In the genomic region with DNA sequence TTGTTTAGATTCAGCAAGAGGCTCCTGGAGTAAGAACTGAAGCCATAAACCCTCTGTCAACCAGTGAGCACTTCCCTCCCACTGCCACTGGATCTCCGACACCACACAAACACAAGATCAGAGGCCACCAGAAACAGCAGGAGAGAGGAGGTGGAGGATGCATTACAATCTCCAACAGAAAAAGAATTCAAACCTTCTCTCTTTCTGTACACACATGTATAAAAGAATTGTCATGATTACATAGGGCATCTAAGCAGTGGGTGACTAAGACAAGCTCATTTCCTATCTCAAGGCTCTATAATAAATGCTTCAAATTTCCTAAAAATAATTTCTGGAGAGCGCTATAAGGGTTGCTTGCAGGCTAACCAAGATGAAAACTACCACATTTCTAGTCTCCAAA, we compare ENCODE assay signal across 13 cellular contexts. TPM values are rescaled to one million over a fixed set of nuclear protein-coding genes. Genes with fewer than 3 reads are reported as not detected.
DNase-seq lines count a peak whose midpoint lies in the region; ATAC-seq and TF ChIP-seq lines count a peak whose summit lies in the region.
"Had no signal": no experiment of that assay in that cellular context is flagged by ENCODE, and none has a peak within 500 bp of the region (broad histone marks: within the 10 kb centered on the region; RNA-seq: fewer than 3 reads in every experiment).

No MANE protein-coding gene starts in this region.

- peak; percentile 29 for DNase-seq in EL
- no peak for DNase-seq in SK-N-SH
- peak; percentile 39 for DNase-seq in fibroblast of peridontal ligament (ENCODE audit: extremely low read depth)
- no peak for DNase-seq in gastrocnemius medialis
- DNase-seq in HT-29 (ENCODE audit: low spot score), result no peak
- no peak for DNase-seq in NCI-H128 (lab: John Stamatoyannopoulos, UW; ENCODE audit: unreplicated experiment)
- DNase-seq in NCI-H69 (lab: John Stamatoyannopoulos, UW), result no peak
- DNase-seq in SHP77 (lab: John Stamatoyannopoulos, UW), result no peak
- DNase-seq: activated naive CD8-positive, alpha-beta T cell treated with anti-CD3 and anti-CD28 coated beads for 36 hours; NCI-H526; T-helper 1 cell had no signal

- TF ChIP-seq RAD21 in SK-N-SH (IDR thresholded peaks at IDR 0.05; ENCODE audit: low read length), result no peak

- CTCF ChIA-PET in SK-N-SH (lab: Yijun Ruan, JAX), result interaction anchor here (1.0 kb wide), 1 partner anchor 87 kb away, joined by 3 read pairs; no protein-coding TSS in a partner anchor

- H3K9me2 ChIP-seq in SK-N-SH, result no peaks in the 10 kb centered on the region

- no peak overlapping the region for H3K9ac ChIP-seq in SK-N-SH
- H3K9ac ChIP-seq: BLaER1 had no signal

- H3K9me3 ChIP-seq in SK-N-SH (no peaks in the 10 kb centered on the region), gastrocnemius medialis (no peaks in the 10 kb centered on the region)
- H3K9me3 ChIP-seq: BLaER1, MG63 had no signal

- H3K4me3 ChIP-seq in SK-N-SH (ENCODE audit: low read depth in 2 of 2, low read length in 1 of 2) (no peak overlapping the region), gastrocnemius medialis (peak overlapping the region; percentile 25 to 36 (median 30))
- H3K4me3 ChIP-seq: BLaER1, MG63 had no signal

- H3K36me3 ChIP-seq in SK-N-SH (replicated peaks in 1 of 2; ENCODE audit: control insufficient read depth in 1 of 2, insufficient read depth in 2 of 2, low read length in 1 of 2) (no peaks in the 10 kb centered on the region), gastrocnemius medialis (no peaks in the 10 kb centered on the region)
- H3K36me3 ChIP-seq: BLaER1, MG63 had no signal

- H3K4me1 ChIP-seq in SK-N-SH (ENCODE audit: control insufficient read depth in 1 of 2, insufficient read depth in 2 of 2, low read depth in 1 of 2, low read length in 1 of 2) (peaks cover 26 to 30% of the 10 kb centered on the region in 2 experiments; a peak in 3 of 4 replicates), gastrocnemius medialis (peaks cover 88 to 94% of the 10 kb centered on the region in 2 donors)

- in situ Hi-C loops in gastrocnemius medialis (cut with MboI; ENCODE audit: low sequenced_read_pairs in 4 of 4), result no loop called here

- H3K4me2 ChIP-seq in SK-N-SH, result peak overlapping the region; percentile 65; the same call in 1 of the 2 replicates
- H3K4me2 ChIP-seq: BLaER1 had no signal

- WGBS in SK-N-SH (ENCODE audit: low lambda C conversion rate), result 92% methylated on average over 2 of the region's 2 CpGs

- TF ChIP-seq CTCF in SK-N-SH (IDR thresholded peaks at IDR 0.05) (no peak), gastrocnemius medialis (IDR thresholded peaks at IDR 0.05 in 4 of 5, conservative IDR thresholded peaks at IDR 0.05 in 1 of 5) (no peak)

- H3F3A ChIP-seq in SK-N-SH (replicated peaks; ENCODE audit: insufficient read depth), result peaks cover 5% of the 10 kb centered on the region

- no peak for TF ChIP-seq POLR2A in gastrocnemius medialis (IDR thresholded peaks at IDR 0.05)

- ATAC-seq in gastrocnemius medialis, result no peak

- H3K27me3 ChIP-seq in SK-N-SH (ENCODE audit: insufficient read depth) (no peaks in the 10 kb centered on the region), gastrocnemius medialis (no peaks in the 10 kb centered on the region)
- H3K27me3 ChIP-seq: BLaER1, MG63 had no signal

- no peak for TF ChIP-seq EP300 in SK-N-SH (IDR thresholded peaks at IDR 0.05; ENCODE audit: borderline replicate concordance in 1 of 2, low read depth in 1 of 2, low read length in 1 of 2)

- H3K79me2 ChIP-seq in SK-N-SH (ENCODE audit: insufficient read depth), result no peaks in the 10 kb centered on the region

- no peaks in the 10 kb centered on the region for H4K20me1 ChIP-seq in SK-N-SH (ENCODE audit: insufficient read depth)
- H4K20me1 ChIP-seq: BLaER1 had no signal

- H2AFZ ChIP-seq in SK-N-SH (ENCODE audit: low read depth), result no peak overlapping the region

- POLR2A ChIA-PET in SK-N-SH (lab: Yijun Ruan, JAX), result no interaction called here

- H3K27ac ChIP-seq in SK-N-SH (ENCODE audit: low read depth in 2 of 2, low read length in 1 of 2) (peak overlapping the region in 1 of 2 experiments; percentile 43; a peak in 1 of 4 replicates), gastrocnemius medialis (peak overlapping the region; percentile 90 to 100 (median 99))
- H3K27ac ChIP-seq: BLaER1 had no signal

- intact Hi-C loops in gastrocnemius medialis (cut with DNase I; ENCODE audit: low total_unique reads), result loop anchor here (2.0 kb wide), 2 partner anchors 15 to 27 kb away; a partner anchor contains a TSS

TF ChIP-seq in SK-N-SH, 30 proteins besides CTCF, POLR2A, EP300 and RAD21:
- TF ChIP-seq FOXM1 (IDR thresholded peaks at IDR 0.05; ENCODE audit: low read depth) (no peak), TAF1 (IDR thresholded peaks at IDR 0.05; ENCODE audit: borderline replicate concordance, low read depth, low read length) (no peak), MEF2A (IDR thresholded peaks at IDR 0.05; ENCODE audit: borderline replicate concordance, low read depth) (no peak), GABPA (IDR thresholded peaks at IDR 0.05; ENCODE audit: low read depth) (no peak), RCOR1 (IDR thresholded peaks at IDR 0.05; ENCODE audit: low read length) (no peak)
- TF ChIP-seq, protein P1, sequence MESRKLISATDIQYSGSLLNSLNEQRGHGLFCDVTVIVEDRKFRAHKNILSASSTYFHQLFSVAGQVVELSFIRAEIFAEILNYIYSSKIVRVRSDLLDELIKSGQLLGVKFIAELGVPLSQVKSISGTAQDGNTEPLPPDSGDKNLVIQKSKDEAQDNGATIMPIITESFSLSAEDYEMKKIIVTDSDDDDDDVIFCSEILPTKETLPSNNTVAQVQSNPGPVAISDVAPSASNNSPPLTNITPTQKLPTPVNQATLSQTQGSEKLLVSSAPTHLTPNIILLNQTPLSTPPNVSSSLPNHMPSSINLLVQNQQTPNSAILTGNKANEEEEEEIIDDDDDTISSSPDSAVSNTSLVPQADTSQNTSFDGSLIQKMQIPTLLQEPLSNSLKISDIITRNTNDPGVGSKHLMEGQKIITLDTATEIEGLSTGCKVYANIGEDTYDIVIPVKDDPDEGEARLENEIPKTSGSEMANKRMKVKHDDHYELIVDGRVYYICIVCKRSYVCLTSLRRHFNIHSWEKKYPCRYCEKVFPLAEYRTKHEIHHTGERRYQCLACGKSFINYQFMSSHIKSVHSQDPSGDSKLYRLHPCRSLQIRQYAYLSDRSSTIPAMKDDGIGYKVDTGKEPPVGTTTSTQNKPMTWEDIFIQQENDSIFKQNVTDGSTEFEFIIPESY (IDR thresholded peaks at IDR 0.05; ENCODE audit: borderline replicate concordance, low read depth), result no peak

RNA-seq across cellular contexts. Expression of a gene that starts 27.1 kb away (rescaled TPM):
- 5.3 and 7.0 TPM in 2 replicates for polyA plus RNA-seq in SK-N-SH (2012; rRNA removed)
- polyA plus RNA-seq in SK-N-SH (2012; cell fraction: cytosol; rRNA removed), result 1.9 and 2.9 TPM in 2 replicates
- 18.3 and 25.3 TPM in 2 replicates for polyA plus RNA-seq in SK-N-SH (2012; cell fraction: nucleus; rRNA removed)
- 100 to 1,000 TPM; 103 to 298 (median 201) TPM for total RNA-seq in gastrocnemius medialis
- 30.3 and 33.4 TPM in 2 replicates for total RNA-seq in HT-29 (2014; rRNA removed; shearing (Covaris generic))

Comparison
In these comparisons a context has a peak if more than half of its experiments do, and no peak if none do; other contexts are left out.
1. DNase-seq: peak in EL (single experiment) and fibroblast of peridontal ligament (single experiment); none in SK-N-SH (single experiment), gastrocnemius medialis (0 of 2), HT-29 (single experiment), NCI-H128 (single experiment), NCI-H69 (single experiment) and SHP77 (0 of 2).
2. H3K4me3 ChIP-seq: peak in gastrocnemius medialis (4 of 4); none in SK-N-SH (0 of 2).